ENCODE assay signal across 24 cellular contexts in the genomic region with DNA sequence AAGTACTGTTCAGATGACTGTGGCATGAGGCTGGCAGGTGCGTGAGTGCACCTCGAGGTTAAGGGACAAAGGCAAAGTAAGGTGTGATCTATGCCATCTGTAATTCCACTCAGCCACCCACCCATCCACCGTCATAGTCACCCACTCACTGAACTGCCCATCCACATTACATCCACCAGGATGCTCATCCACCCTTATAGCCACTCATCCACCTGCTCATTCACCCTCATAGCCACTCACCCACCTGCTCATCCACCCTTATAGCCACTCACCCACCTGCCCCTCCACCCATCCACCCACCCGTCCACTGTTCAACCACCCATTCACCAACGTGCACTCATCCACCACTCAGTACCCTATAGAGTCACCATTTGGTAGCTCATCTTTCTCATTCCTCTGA.
"Had no signal": no experiment of that assay in that cellular context is flagged by ENCODE, and none has a peak within 500 bp of the region (broad histone marks: within the 10 kb centered on the region; RNA-seq: fewer than 3 reads in every experiment).

No MANE protein-coding gene starts in this region.

- H3K4me1 Mint-ChIP-seq: activated B cell treated with CpG ODN at 0.5 μM for 24 hours; activated T-helper 17 cell treated with anti-CD3 and anti-CD28 coated beads, Interleukin-2, amount 50 U/mL, for 72 hours; brain had no signal

- H3K27ac Mint-ChIP-seq: activated B cell treated with CpG ODN at 0.5 μM for 24 hours; activated CD8-positive, alpha-beta T cell treated with anti-CD3 and anti-CD28 coated beads for 36 hours; activated naive CD8-positive, alpha-beta T cell; activated T-helper 17 cell treated with anti-CD3 and anti-CD28 coated beads, Interleukin-2, amount 50 U/mL, for 72 hours; brain; T-helper 2 cell treated with Interferon-gamma antibody and Interleukin-4, amounts not matched to agents 5 μg/mL and 100 μg/mL, for 36 hours had no signal

- H3K9me3 ChIP-seq: ascending aorta, breast epithelium, colonic mucosa, gastroesophageal sphincter had no signal

- H3K9me3 Mint-ChIP-seq: activated B cell treated with CpG ODN at 0.5 μM for 24 hours; activated CD8-positive, alpha-beta T cell treated with anti-CD3 and anti-CD28 coated beads for 36 hours; activated T-cell treated with anti-CD3 and anti-CD28 coated beads, Interleukin-2, amount 50 U/mL, for 4 hours; activated T-helper 17 cell treated with anti-CD3 and anti-CD28 coated beads, Interleukin-2, amount 50 U/mL, for 72 hours; T-helper 2 cell treated with Interferon-gamma antibody and Interleukin-4, amounts not matched to agents 5 μg/mL and 100 μg/mL, for 36 hours had no signal

- H3K36me3 Mint-ChIP-seq: activated naive CD8-positive, alpha-beta T cell; brain had no signal

- ATAC-seq: activated CD4-positive, CD25-positive, alpha-beta regulatory T cell treated with anti-CD3 and anti-CD28 coated beads, Interleukin-2, amount 50 U/mL, for 24 hours; activated CD8-positive, alpha-beta T cell treated with anti-CD3 and anti-CD28 coated beads for 36 hours; activated T-cell treated with anti-CD3 and anti-CD28 coated beads, Interleukin-2, amount 50 U/mL, for 4 hours; gastroesophageal sphincter; heart right ventricle had no signal

- DNase-seq: activated B cell treated with CpG ODN at 0.5 μM for 24 hours; activated CD4-positive, alpha-beta T cell treated with anti-CD3 and anti-CD28 coated beads, Interleukin-2, amount 50 U/mL, for 1 hour; activated CD8-positive, alpha-beta memory T cell treated with anti-CD3 and anti-CD28 coated beads for 24 hours; activated effector memory CD4-positive, alpha-beta T cell treated with Interleukin-2 at 50 U/mL for 16 hours; activated gamma-delta T cell treated with Interleukin-2 at 50 U/mL for 16 hours; activated naive CD4-positive, alpha-beta T cell treated with anti-CD3 and anti-CD28 coated beads, Interleukin-2, amount 50 U/mL, for 16 hours; activated T-cell treated with anti-CD3 and anti-CD28 coated beads, Interleukin-2, amount 50 U/mL, for 4 hours; central memory CD4-positive, alpha-beta T cell; cerebellar nuclear complex; colonic mucosa; effector CD8-positive, alpha-beta T cell; esophagus squamous epithelium; foreskin melanocyte; heart right ventricle; T1000 had no signal

- H3K27me3 Mint-ChIP-seq: activated B cell treated with CpG ODN at 0.5 μM for 24 hours; activated CD8-positive, alpha-beta T cell treated with anti-CD3 and anti-CD28 coated beads for 36 hours; activated naive CD8-positive, alpha-beta T cell had no signal

- H3K4me3 Mint-ChIP-seq: activated B cell treated with CpG ODN at 0.5 μM for 24 hours; activated CD8-positive, alpha-beta T cell treated with anti-CD3 and anti-CD28 coated beads for 36 hours; activated naive CD8-positive, alpha-beta T cell; activated T-cell treated with anti-CD3 and anti-CD28 coated beads, Interleukin-2, amount 50 U/mL, for 4 hours; activated T-helper 17 cell treated with anti-CD3 and anti-CD28 coated beads, Interleukin-2, amount 50 U/mL, for 72 hours; brain; T-helper 2 cell treated with Interferon-gamma antibody and Interleukin-4, amounts not matched to agents 5 μg/mL and 100 μg/mL, for 36 hours had no signal
